Comparison of ENCODE assay signal across 29 cellular contexts in genomic region chr15:67593561-67593960, GRCh38.
"Had no signal": no experiment of that assay in that cellular context is flagged by ENCODE, and none has a peak within 500 bp of the region (broad histone marks: within the 10 kb centered on the region; RNA-seq: fewer than 3 reads in every experiment).

No MANE protein-coding gene starts in this region.

- H3K4me3 Mint-ChIP-seq: activated CD4-positive, alpha-beta memory T cell treated with anti-CD3 and anti-CD28 coated beads, Interleukin-2, amount 10 ng/mL, durations not matched to agents 7 days and 5 days; activated CD4-positive, alpha-beta T cell treated with anti-CD3 and anti-CD28 coated beads for 36 hours; activated naive CD4-positive, alpha-beta T cell treated with anti-CD3 and anti-CD28 coated beads for 36 hours; activated naive CD8-positive, alpha-beta T cell; activated T-helper 17 cell treated with anti-CD3 and anti-CD28 coated beads, Interleukin-2, amount 50 U/mL, for 72 hours; brain; T-cell had no signal

- H3K36me3 ChIP-seq: MG63 had no signal

- DNase-seq: activated CD4-positive, alpha-beta memory T cell treated with anti-CD3 and anti-CD28 coated beads, Interleukin-2, amount 10 ng/mL, durations not matched to agents 7 days and 5 days; activated CD4-positive, alpha-beta T cell treated with anti-CD3 and anti-CD28 coated beads for 36 hours; activated CD4-positive, alpha-beta T cell treated with anti-CD3 and anti-CD28 coated beads, Interleukin-2, amount 50 U/mL, for 1 hour; activated gamma-delta T cell; activated naive CD4-positive, alpha-beta T cell treated with anti-CD3 and anti-CD28 coated beads for 36 hours; activated T-cell treated with anti-CD3 and anti-CD28 coated beads for 4 hours; activated T-cell treated with anti-CD3 and anti-CD28 coated beads, Interleukin-2, amount 50 U/mL, for 48 hours; amygdala; MG63; MV-4-11; NCI-H1105 treated with DMSO at 0.1 percent for 48 hours; NCI-H1694; NCI-H2029; NCI-H2107; NCI-H446 treated with DMSO at 0.1 percent for 48 hours; NCI-H524 treated with DMSO at 0.1 percent for 48 hours; NCI-H82; PC-3; SIG-M5; T-cell; T-helper 2 cell; T1000 had no signal

- H3K4me1 Mint-ChIP-seq: activated CD4-positive, alpha-beta memory T cell treated with anti-CD3 and anti-CD28 coated beads, Interleukin-2, amount 10 ng/mL, durations not matched to agents 7 days and 5 days; activated CD4-positive, alpha-beta T cell treated with anti-CD3 and anti-CD28 coated beads for 36 hours; activated T-helper 17 cell treated with anti-CD3 and anti-CD28 coated beads, Interleukin-2, amount 50 U/mL, for 72 hours; T-cell had no signal

- H3K27me3 ChIP-seq: cardiac muscle cell, MG63 had no signal

- H3K4me3 ChIP-seq: cardiac muscle cell, MG63 had no signal

- H3K27ac Mint-ChIP-seq: activated CD4-positive, alpha-beta memory T cell treated with anti-CD3 and anti-CD28 coated beads, Interleukin-2, amount 10 ng/mL, durations not matched to agents 7 days and 5 days; activated CD4-positive, alpha-beta T cell treated with anti-CD3 and anti-CD28 coated beads for 36 hours; activated naive CD4-positive, alpha-beta T cell treated with anti-CD3 and anti-CD28 coated beads for 36 hours; activated naive CD8-positive, alpha-beta T cell; activated T-helper 17 cell treated with anti-CD3 and anti-CD28 coated beads, Interleukin-2, amount 50 U/mL, for 72 hours; brain; T-cell had no signal

- H3K27ac ChIP-seq: cardiac muscle cell had no signal

- H3K9me3 ChIP-seq: MG63 had no signal

- FAIRE-seq: astrocyte, RCC 7860, TTC549 had no signal

- ATAC-seq: activated CD4-positive, alpha-beta T cell treated with anti-CD3 and anti-CD28 coated beads for 36 hours; activated T-helper 17 cell treated with anti-CD3 and anti-CD28 coated beads, Interleukin-2, amount 50 U/mL, for 72 hours; PC-3; T-cell had no signal

- H3K27me3 Mint-ChIP-seq: activated CD4-positive, alpha-beta memory T cell treated with anti-CD3 and anti-CD28 coated beads, Interleukin-2, amount 10 ng/mL, durations not matched to agents 7 days and 5 days; activated CD4-positive, alpha-beta T cell treated with anti-CD3 and anti-CD28 coated beads for 36 hours; activated naive CD8-positive, alpha-beta T cell; activated T-helper 17 cell treated with anti-CD3 and anti-CD28 coated beads, Interleukin-2, amount 50 U/mL, for 72 hours; brain; T-cell had no signal

- H3K9me3 Mint-ChIP-seq: activated CD4-positive, alpha-beta memory T cell treated with anti-CD3 and anti-CD28 coated beads, Interleukin-2, amount 10 ng/mL, durations not matched to agents 7 days and 5 days; activated naive CD4-positive, alpha-beta T cell treated with anti-CD3 and anti-CD28 coated beads for 36 hours; activated T-helper 17 cell treated with anti-CD3 and anti-CD28 coated beads, Interleukin-2, amount 50 U/mL, for 72 hours; brain; T-cell had no signal
